9 cellular contexts compared by ENCODE assay signal in genomic region chr10:114714281-114714741, GRCh38. TPM values are rescaled to one million over a fixed set of nuclear protein-coding genes. Genes with fewer than 3 reads are reported as not detected.
DNase-seq lines count a peak whose midpoint lies in the region; ATAC-seq lines count a peak whose summit lies in the region.
"Had no signal": no experiment of that assay in that cellular context is flagged by ENCODE, and none has a peak within 500 bp of the region (broad histone marks: within the 10 kb centered on the region; RNA-seq: fewer than 3 reads in every experiment).

No MANE protein-coding gene starts in this region.

- DNase-seq in EH (ENCODE audit: low read depth) (peak; percentile 95), NCI-H526 (lab: John Stamatoyannopoulos, UW) (peak; percentile 29 to 58), non-pigmented ciliary epithelial cell (ENCODE audit: low read depth) (peak; percentile 83), GF-D8 (lab: John Stamatoyannopoulos, UW) (no peak)
- no peak for DNase-seq in effector CD4-positive, alpha-beta T cell
- DNase-seq: stimulated activated CD4-positive, alpha-beta T cell treated with anti-CD3 and anti-CD28 coated beads, Interleukin-2, amount 100 ng/mL, for 24 hours had no signal

- peak; percentile 75 for ATAC-seq in esophagus mucosa
- ATAC-seq in HG02981 (IDR thresholded peaks at IDR 0.05; ENCODE audit: unreplicated experiment): no peak
- ATAC-seq in HG03354 (IDR thresholded peaks at IDR 0.05; ENCODE audit: poor library complexity, severe bottlenecking, unreplicated experiment): no peak

RNA-seq across cellular contexts. Expression of gene ABLIM1, which starts 56.2 kb away (rescaled TPM):
- 304 TPM for total RNA-seq in esophagus mucosa

Comparison
In these comparisons a context has a peak if more than half of its experiments do, and no peak if none do; other contexts are left out.
1. DNase-seq: peak in EH (single experiment), NCI-H526 (2 of 2) and non-pigmented ciliary epithelial cell (single experiment); none in GF-D8 (single experiment) and effector CD4-positive, alpha-beta T cell (single experiment).